10 cellular contexts compared by ENCODE assay signal in the genomic region with DNA sequence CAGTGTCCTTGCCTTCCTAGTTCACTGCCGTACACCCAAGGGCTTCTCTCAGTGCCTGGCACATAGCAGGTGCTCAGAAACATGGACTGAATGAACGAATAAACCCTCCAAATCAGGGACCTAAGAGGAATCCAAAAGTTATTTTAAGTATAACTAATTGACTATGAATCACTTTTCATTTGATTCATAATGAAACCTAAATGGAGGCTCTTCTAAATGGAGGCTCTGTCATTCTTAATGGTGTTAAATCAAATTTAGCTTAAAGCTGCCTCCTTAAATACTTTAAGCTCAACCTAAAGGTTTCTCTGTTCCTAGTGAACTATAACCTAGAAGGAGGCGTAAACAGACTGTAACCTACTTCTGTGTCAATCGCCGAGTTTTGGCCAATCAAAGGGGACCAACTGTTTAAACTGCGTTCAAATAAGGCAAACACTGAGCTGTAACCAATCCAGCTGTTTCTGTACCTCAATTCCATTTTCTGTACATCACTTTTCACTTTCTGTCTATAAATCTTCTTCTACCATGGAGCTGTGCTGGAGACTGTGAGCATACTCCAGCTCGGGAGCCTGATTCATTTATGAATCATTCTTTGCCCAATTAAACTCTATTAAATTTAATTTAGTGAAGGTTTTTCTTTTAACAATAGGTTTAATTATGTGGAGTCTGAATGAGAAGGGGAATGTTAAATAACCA. TPM values are rescaled to one million over a fixed set of nuclear protein-coding genes. Genes with fewer than 3 reads are reported as not detected.
DNase-seq lines count a peak whose midpoint lies in the region; ATAC-seq, FAIRE-seq and TF ChIP-seq lines count a peak whose summit lies in the region.
"Had no signal": no experiment of that assay in that cellular context is flagged by ENCODE, and none has a peak within 500 bp of the region (broad histone marks: within the 10 kb centered on the region; RNA-seq: fewer than 3 reads in every experiment).

No MANE protein-coding gene starts in this region.

- ATAC-seq in IMR-90 (ENCODE audit: low read depth) (peak; percentile 79), GM21528 (IDR thresholded peaks at IDR 0.05; ENCODE audit: low FRiP score, unreplicated experiment) (no peak)

- BruUV-seq in IMR-90 (replicated peaks; lab: Mats Ljungman, UMichigan): no TSS peak

- H3K4me2 ChIP-seq in IMR-90 (ENCODE audit: low read depth, low read length): peak overlapping the region; percentile 84
- peak overlapping the region; percentile 79 for H3K4me2 ChIP-seq in astrocyte (ENCODE audit: low read length)

- H2AK9ac ChIP-seq in IMR-90 (replicated peaks; ENCODE audit: low read depth, low read length, poor library complexity): peak overlapping the region; percentile 68

- FAIRE-seq in astrocyte (lab: Jason Lieb, UNC): no peak
- FAIRE-seq: colon had no signal

- H3K36me3 Mint-ChIP-seq in astrocyte (ENCODE audit: low read depth, unreplicated experiment): peaks cover 2% of the 10 kb centered on the region

- 42% methylated on average over 4 of the region's 7 CpGs; no CpG with 5 or more reads in 1 of the 2 experiments for WGBS in IMR-90 (ENCODE audit: extremely low coverage in 2 of 2, insufficient read length in 1 of 2), 2 experiments

- peak overlapping the region; percentile 82 for H2BK120ac ChIP-seq in IMR-90 (ENCODE audit: low read depth, low read length)

- H3K9me3 Mint-ChIP-seq in astrocyte (ENCODE audit: unreplicated experiment): peaks cover 2% of the 10 kb centered on the region

- peaks cover 19% of the 10 kb centered on the region for H3K4me1 ChIP-seq in IMR-90 (ENCODE audit: control insufficient read depth, insufficient read depth, low read length)
- H3K4me1 ChIP-seq in astrocyte (ENCODE audit: insufficient read depth, low read length): peaks cover 9% of the 10 kb centered on the region

- H2BK5ac ChIP-seq in IMR-90 (ENCODE audit: low read depth, low read length, poor library complexity, severe bottlenecking): peak overlapping the region; percentile 72

- DNase-seq in EH (ENCODE audit: low read depth): peak; percentile 67
- peak; percentile 75 for DNase-seq in IMR-90
- peak; percentile 36 for DNase-seq in astrocyte (ENCODE audit: low read depth)
- peak; percentile 13 for DNase-seq in posterior vena cava (ENCODE audit: low spot score)
- DNase-seq in HK-2 (ENCODE audit: unreplicated experiment): no peak
- no peak for DNase-seq in glomerular visceral epithelial cell (ENCODE audit: extremely low spot score)
- no peak for DNase-seq in hippocampal formation (lab: John Stamatoyannopoulos, UW)
- DNase-seq: MV-4-11 had no signal

- H3K56ac ChIP-seq in IMR-90 (ENCODE audit: extremely low read depth, insufficient read depth, low read length): peak overlapping the region; percentile 29

- H2AK5ac ChIP-seq in IMR-90 (ENCODE audit: low read depth, low read length): peak overlapping the region; percentile 89

- no peak for TF ChIP-seq CTCF in IMR-90 (conservative IDR thresholded peaks at IDR 0.05; ENCODE audit: low read depth, low read length)
- TF ChIP-seq CTCF in astrocyte (IDR thresholded peaks at IDR 0.05; ENCODE audit: insufficient read depth, low read depth, low read length): no peak

- H3K9me3 ChIP-seq in IMR-90 (ENCODE audit: control insufficient read depth, insufficient read depth, low read length): no peaks in the 10 kb centered on the region
- H3K9me3 ChIP-seq in astrocyte (ENCODE audit: insufficient read depth, low read depth, low read length): no peaks in the 10 kb centered on the region

- peaks cover 10% of the 10 kb centered on the region for H3K27me3 Mint-ChIP-seq in astrocyte (ENCODE audit: low read depth, unreplicated experiment)

- H3K27ac ChIP-seq in IMR-90 (ENCODE audit: insufficient read depth, low read length) (peak overlapping the region; percentile 79), astrocyte (ENCODE audit: low read depth, low read length) (peak overlapping the region; percentile 49)

- H3K36me3 ChIP-seq in IMR-90 (ENCODE audit: control insufficient read depth, insufficient read depth, low read length) (peaks cover 8% of the 10 kb centered on the region), astrocyte (ENCODE audit: insufficient read depth, low read length) (no peaks in the 10 kb centered on the region)

- peaks cover 21% of the 10 kb centered on the region for H3K9me1 ChIP-seq in IMR-90 (ENCODE audit: insufficient read depth, low read length)

- in situ Hi-C loops in IMR-90 (cut with MboI; ENCODE audit: low sequenced_read_pairs): no loop called here

- TF ChIP-seq POLR2A in IMR-90 (IDR thresholded peaks at IDR 0.05; ENCODE audit: low read depth, low read length): no peak

- H3K4me3 ChIP-seq in IMR-90 (ENCODE audit: insufficient read depth, low read depth, low read length): peak overlapping the region; percentile 16; the same call in 1 of the 2 replicates
- H3K4me3 ChIP-seq in astrocyte (ENCODE audit: insufficient read depth, low read depth, low read length): no peak overlapping the region

- peak overlapping the region; percentile 21; the same call in 2 of the 3 replicates for H2BK15ac ChIP-seq in IMR-90 (ENCODE audit: low read depth, low read length)

- H3K4me1 Mint-ChIP-seq in astrocyte (ENCODE audit: low read depth, unreplicated experiment): peaks cover 21% of the 10 kb centered on the region

- peak overlapping the region; percentile 77; the same call in 1 of the 2 replicates for H2BK20ac ChIP-seq in IMR-90 (ENCODE audit: low read depth, low read length)

- H4K20me1 ChIP-seq in IMR-90 (ENCODE audit: insufficient read depth, low read length) (no peaks in the 10 kb centered on the region), astrocyte (ENCODE audit: insufficient read depth, low read length) (no peaks in the 10 kb centered on the region)

- H4K5ac ChIP-seq in IMR-90 (ENCODE audit: low read depth, low read length): peak overlapping the region; percentile 73

- CTCF ChIA-PET in IMR-90 (lab: Yijun Ruan, JAX): interaction anchor here (0.7 to 1.0 kb wide), 3 partner anchors 9 to 141 kb away, joined by 3 to 4 read pairs (median 3); no protein-coding TSS in a partner anchor

- H3K4me3 Mint-ChIP-seq in astrocyte (ENCODE audit: unreplicated experiment): no peak overlapping the region

- peak overlapping the region; percentile 83 for H3K4ac ChIP-seq in IMR-90 (ENCODE audit: low read depth, low read length)

- no peaks in the 10 kb centered on the region for H3K79me2 ChIP-seq in astrocyte (ENCODE audit: insufficient read depth, low read length)

- H4K8ac ChIP-seq in IMR-90 (ENCODE audit: low read depth in 2 of 2, low read length in 2 of 2): peak overlapping the region; percentile 80 to 83; a peak in 3 of 4 replicates

- peak overlapping the region; percentile 61 for H4K91ac ChIP-seq in IMR-90 (ENCODE audit: insufficient read depth, low read depth, low read length)

- no peak for TF ChIP-seq RAD21 in IMR-90 (IDR thresholded peaks at IDR 0.05; ENCODE audit: low read length)

- H2AFZ ChIP-seq in IMR-90 (replicated peaks; ENCODE audit: low read length, poor library complexity): no peak overlapping the region
- H2AFZ ChIP-seq in astrocyte (ENCODE audit: low read depth, low read length): no peak overlapping the region

- peak overlapping the region; percentile 77 for H3K27ac Mint-ChIP-seq in astrocyte (ENCODE audit: unreplicated experiment)

- dilution Hi-C loops in IMR-90 (cut with HindIII; ENCODE audit: low sequenced_read_pairs, unreplicated experiment): no loop called here

- H3K18ac ChIP-seq in IMR-90 (ENCODE audit: low read depth, low read length): peak overlapping the region; percentile 90

- POLR2A ChIA-PET in IMR-90 (lab: Charles Lee; ENCODE audit: unreplicated experiment): interaction anchor here (0.6 kb wide), 3 partner anchors 11 to 1577 kb away, joined by 3 read pairs; no protein-coding TSS in a partner anchor

- H3K14ac ChIP-seq in IMR-90 (replicated peaks; ENCODE audit: low read depth, low read length): peak overlapping the region; percentile 50

- no peaks in the 10 kb centered on the region for H3K27me3 ChIP-seq in IMR-90 (ENCODE audit: control insufficient read depth, insufficient read depth, low read length)
- no peaks in the 10 kb centered on the region for H3K27me3 ChIP-seq in astrocyte (ENCODE audit: insufficient read depth, low read length)

- H3K9ac ChIP-seq in IMR-90 (ENCODE audit: low read depth, low read length) (peak overlapping the region; percentile 34; the same call in 1 of the 2 replicates), astrocyte (ENCODE audit: low read length) (peak overlapping the region; percentile 49)

- H3K23ac ChIP-seq in IMR-90 (ENCODE audit: low read depth, low read length): peak overlapping the region; percentile 80

- intact Hi-C loops in IMR-90 (cut with micrococcal nuclease): loop anchor here (5.0 kb wide), 1 partner anchor 57 kb away; no protein-coding TSS in a partner anchor
- intact Hi-C loops in posterior vena cava (cut with DNase I): no loop called here

- peaks cover 6 to 24% of the 10 kb centered on the region in 2 experiments; a peak in 2 of 4 replicates for H3K79me1 ChIP-seq in IMR-90 (ENCODE audit: low read depth in 1 of 2, low read length in 2 of 2)

TF ChIP-seq in IMR-90, 13 proteins besides CTCF, POLR2A, EP300 and RAD21 (continues in another document):
- no peak for TF ChIP-seq RFX5 (IDR thresholded peaks at IDR 0.05; ENCODE audit: low read depth, low read length)
- no peak for TF ChIP-seq MXI1 (IDR thresholded peaks at IDR 0.05; ENCODE audit: borderline replicate concordance, low read depth, low read length)
- TF ChIP-seq FOS (IDR thresholded peaks at IDR 0.05; ENCODE audit: low read depth, low read length): no peak
- no peak for TF ChIP-seq MAFK (IDR thresholded peaks at IDR 0.05; ENCODE audit: low read depth, low read length)
- TF ChIP-seq CHD1 (IDR thresholded peaks at IDR 0.05; ENCODE audit: low read depth, low read length): no peak
- no peak for TF ChIP-seq MAZ (IDR thresholded peaks at IDR 0.05; ENCODE audit: borderline replicate concordance, low read depth, low read length)
- TF ChIP-seq NFE2L2 (IDR thresholded peaks at IDR 0.05; ENCODE audit: low read depth, low read length): no peak

RNA-seq across cellular contexts. Expression of a gene that starts 11.0 kb away (rescaled TPM):
- total RNA-seq in IMR-90 (2012; rRNA removed) (5.8 and 6.5 TPM in 2 replicates), astrocyte (4.5 TPM in 2 replicates), posterior vena cava (1 to 10 TPM; 7.0 to 9.6 TPM)
- polyA plus RNA-seq in IMR-90 (2012; rRNA removed): 16.3 and 16.4 TPM in 2 replicates
- polyA plus RNA-seq in IMR-90 (2012; cell fraction: cytosol; rRNA removed): 11.1 and 18.4 TPM in 2 replicates
- 78.4 and 95.1 TPM in 2 replicates for polyA plus RNA-seq in IMR-90 (2012; cell fraction: nucleus; rRNA removed; ENCODE audit: low replicate concordance)

RNA-seq across cellular contexts. Expression of a gene that starts 42.8 kb away (rescaled TPM):
- 14.0 and 15.8 TPM in 2 replicates for total RNA-seq in IMR-90 (2012; rRNA removed)
- 55.2 and 60.9 TPM in 2 replicates for polyA plus RNA-seq in IMR-90 (2012; rRNA removed)
- polyA plus RNA-seq in IMR-90 (2012; cell fraction: cytosol; rRNA removed): 48.7 and 61.4 TPM in 2 replicates
- polyA plus RNA-seq in IMR-90 (2012; cell fraction: nucleus; rRNA removed; ENCODE audit: low replicate concordance): 100 and 167 TPM in 2 replicates
- total RNA-seq in astrocyte: 29.0 and 34.7 TPM in 2 replicates
- 10 to 100 TPM; 53.2 to 60.8 TPM for total RNA-seq in posterior vena cava

Comparison
In these comparisons a context has a peak if more than half of its experiments do, and no peak if none do; other contexts are left out.
1. DNase-seq: peak in EH (single experiment), IMR-90 (single experiment), astrocyte (single experiment) and posterior vena cava (single experiment); none in HK-2 (single experiment), glomerular visceral epithelial cell (single experiment) and hippocampal formation (0 of 2).